12 cellular contexts compared by ENCODE assay signal in the genomic region with DNA sequence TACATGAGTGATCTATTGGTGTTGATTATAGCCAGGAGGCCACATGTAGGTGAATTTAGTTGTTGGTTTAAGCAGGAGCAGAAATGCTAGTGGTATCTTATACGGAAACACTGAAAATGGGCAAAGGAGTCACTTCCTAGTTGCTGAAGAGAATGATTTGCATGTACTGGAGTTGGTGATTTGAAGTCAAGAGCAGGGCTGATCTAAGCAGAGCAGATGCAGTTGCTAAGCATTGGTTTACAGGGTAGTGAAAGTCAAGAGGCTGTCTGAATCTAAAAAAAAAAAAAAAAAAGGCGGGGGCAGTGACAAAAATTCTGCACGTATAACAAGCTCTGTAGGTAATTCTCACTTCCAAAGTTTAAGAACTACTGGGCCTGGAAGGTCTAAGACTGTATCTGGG. TPM values are rescaled to one million over a fixed set of nuclear protein-coding genes. Genes with fewer than 3 reads are reported as not detected.
DNase-seq lines count a peak whose midpoint lies in the region; ATAC-seq and TF ChIP-seq lines count a peak whose summit lies in the region.
"Had no signal": no experiment of that assay in that cellular context is flagged by ENCODE, and none has a peak within 500 bp of the region (broad histone marks: within the 10 kb centered on the region; RNA-seq: fewer than 3 reads in every experiment).

No MANE protein-coding gene starts in this region.

- POLR2A ChIA-PET in CD8-positive, alpha-beta T cell (lab: Charles Lee), result no interaction called here

- H3K9me3 Mint-ChIP-seq in CD8-positive, alpha-beta T cell, result no peaks in the 10 kb centered on the region
- H3K9me3 Mint-ChIP-seq in activated naive CD4-positive, alpha-beta T cell treated with anti-CD3 and anti-CD28 coated beads for 36 hours, result no peaks in the 10 kb centered on the region
- H3K9me3 Mint-ChIP-seq: activated T-cell treated with anti-CD3 and anti-CD28 coated beads, Interleukin-2, amount 50 U/mL, for 4 hours had no signal

- peaks cover 1% of the 10 kb centered on the region for H3K4me1 ChIP-seq in CD8-positive, alpha-beta T cell (ENCODE audit: insufficient read depth, low read length)
- H3K4me1 ChIP-seq: prostate gland had no signal

- H3K27me3 ChIP-seq in CD8-positive, alpha-beta T cell (ENCODE audit: insufficient read depth, low read length), result no peaks in the 10 kb centered on the region
- H3K27me3 ChIP-seq in MG63, result no peaks in the 10 kb centered on the region
- H3K27me3 ChIP-seq: left lung, vagina had no signal

- H3K4me3 Mint-ChIP-seq in CD8-positive, alpha-beta T cell, result no peak overlapping the region
- H3K4me3 Mint-ChIP-seq in activated naive CD4-positive, alpha-beta T cell treated with anti-CD3 and anti-CD28 coated beads for 36 hours, result no peak overlapping the region
- H3K4me3 Mint-ChIP-seq: activated T-cell treated with anti-CD3 and anti-CD28 coated beads, Interleukin-2, amount 50 U/mL, for 4 hours had no signal

- CTCF ChIA-PET in CD8-positive, alpha-beta T cell (lab: Charles Lee), result no interaction called here
- CTCF ChIA-PET in activated naive CD4-positive, alpha-beta T cell treated with anti-CD3 and anti-CD28 coated beads for 36 hours (lab: Charles Lee), result no interaction called here

- intact Hi-C loops in CD8-positive, alpha-beta T cell (cut with DNase I, micrococcal nuclease), result no loop called here
- intact Hi-C loops in activated naive CD4-positive, alpha-beta T cell treated with anti-CD3 and anti-CD28 coated beads for 36 hours (cut with micrococcal nuclease), result no loop called here

- DNase-seq in Ammon's horn (ENCODE audit: low spot score) (peak; percentile 38), NCI-H226 (no peak), MG63 (no peak)
- DNase-seq in CD8-positive, alpha-beta T cell, result no peak
- no peak for DNase-seq in activated naive CD4-positive, alpha-beta T cell treated with anti-CD3 and anti-CD28 coated beads for 36 hours
- DNase-seq: activated T-cell treated with anti-CD3 and anti-CD28 coated beads, Interleukin-2, amount 50 U/mL, for 4 hours; left lung had no signal

- no peaks in the 10 kb centered on the region for H3K9me3 ChIP-seq in CD8-positive, alpha-beta T cell (ENCODE audit: low read length)
- H3K9me3 ChIP-seq in MG63, result no peaks in the 10 kb centered on the region
- H3K9me3 ChIP-seq: left lung, prostate gland, vagina had no signal

- TF ChIP-seq CTCF in CD8-positive, alpha-beta T cell (IDR thresholded peaks at IDR 0.05), result no peak

- no peak overlapping the region for H3K27ac Mint-ChIP-seq in CD8-positive, alpha-beta T cell
- H3K27ac Mint-ChIP-seq in activated naive CD4-positive, alpha-beta T cell treated with anti-CD3 and anti-CD28 coated beads for 36 hours, result no peak overlapping the region

- no peaks in the 10 kb centered on the region for H3K27me3 Mint-ChIP-seq in CD8-positive, alpha-beta T cell (ENCODE audit: low read depth)
- no peaks in the 10 kb centered on the region for H3K27me3 Mint-ChIP-seq in activated naive CD4-positive, alpha-beta T cell treated with anti-CD3 and anti-CD28 coated beads for 36 hours (ENCODE audit: low read depth)

- ATAC-seq in GM19023 (IDR thresholded peaks at IDR 0.05; ENCODE audit: unreplicated experiment) (peak; percentile 55), HG02610 (IDR thresholded peaks at IDR 0.05; ENCODE audit: unreplicated experiment) (peak; percentile 75), HG03439 (IDR thresholded peaks at IDR 0.05; ENCODE audit: unreplicated experiment) (peak; percentile 63)
- ATAC-seq in CD8-positive, alpha-beta T cell, result no peak
- ATAC-seq: activated T-cell treated with anti-CD3 and anti-CD28 coated beads, Interleukin-2, amount 50 U/mL, for 4 hours; left lung had no signal

- no peak overlapping the region for H3K4me3 ChIP-seq in CD8-positive, alpha-beta T cell (ENCODE audit: low read depth, low read length)
- no peak overlapping the region for H3K4me3 ChIP-seq in MG63
- H3K4me3 ChIP-seq: left lung, prostate gland, vagina had no signal

- no peaks in the 10 kb centered on the region for H3K36me3 ChIP-seq in CD8-positive, alpha-beta T cell (ENCODE audit: insufficient read depth, low read length)
- H3K36me3 ChIP-seq in MG63, result no peaks in the 10 kb centered on the region
- H3K36me3 ChIP-seq: left lung, prostate gland, vagina had no signal

- peaks cover 8% of the 10 kb centered on the region for H3K36me3 Mint-ChIP-seq in CD8-positive, alpha-beta T cell
- H3K36me3 Mint-ChIP-seq in activated naive CD4-positive, alpha-beta T cell treated with anti-CD3 and anti-CD28 coated beads for 36 hours (ENCODE audit: low read depth), result no peaks in the 10 kb centered on the region

- H3K4me1 Mint-ChIP-seq in CD8-positive, alpha-beta T cell (ENCODE audit: low read depth), result peaks cover 15% of the 10 kb centered on the region
- peaks cover 2% of the 10 kb centered on the region for H3K4me1 Mint-ChIP-seq in activated naive CD4-positive, alpha-beta T cell treated with anti-CD3 and anti-CD28 coated beads for 36 hours (ENCODE audit: low read depth)

- H3K27ac ChIP-seq in CD8-positive, alpha-beta T cell (ENCODE audit: low read depth, low read length), result no peak overlapping the region
- H3K27ac ChIP-seq: left lung, prostate gland, vagina had no signal

RNA-seq across cellular contexts. Expression of a gene that starts 3.5 kb away (rescaled TPM):
- 1 to 10 TPM; 4.4 TPM for total RNA-seq in CD8-positive, alpha-beta T cell
- 10 to 100 TPM; 49.1 to 51.9 TPM for total RNA-seq in activated naive CD4-positive, alpha-beta T cell treated with anti-CD3 and anti-CD28 coated beads for 36 hours
- total RNA-seq in MG63 (2014; rRNA removed; shearing (Covaris generic); ENCODE audit: low replicate concordance), result 30.6 and 58.0 TPM in 2 replicates
